Comparison of ENCODE assay signal across 1 cellular context in genomic region chr12:14263742-14264141, GRCh38.
TF ChIP-seq lines count a peak whose summit lies in the region.

No MANE protein-coding gene starts in this region.

TF ChIP-seq in HepG2, 621 proteins besides CTCF, POLR2A, EP300 and RAD21 (continued from another document and continues in another):
- no peak for TF ChIP-seq ZNF20 (CRISPR knock-in tag; IDR thresholded peaks at IDR 0.05)
- no peak for TF ChIP-seq ZIK1 (CRISPR knock-in tag; IDR thresholded peaks at IDR 0.05; ENCODE audit: borderline replicate concordance, low read depth)
- TF ChIP-seq SP2 (CRISPR knock-in tag; IDR thresholded peaks at IDR 0.05), result no peak
- TF ChIP-seq SIX1 (CRISPR knock-in tag; IDR thresholded peaks at IDR 0.05; ENCODE audit: borderline replicate concordance), result peak; percentile 96; the same call in 1 of the 2 replicates
- no peak for TF ChIP-seq ZBTB14 (CRISPR knock-in tag; IDR thresholded peaks at IDR 0.05)
- no peak for TF ChIP-seq GZF1 (CRISPR knock-in tag; IDR thresholded peaks at IDR 0.05)
- no peak for TF ChIP-seq ZNF343 (CRISPR knock-in tag; IDR thresholded peaks at IDR 0.05)
- no peak for TF ChIP-seq ZNF572 (CRISPR knock-in tag; IDR thresholded peaks at IDR 0.05)
- no peak for TF ChIP-seq ZNF556 (CRISPR knock-in tag; IDR thresholded peaks at IDR 0.05; ENCODE audit: borderline replicate concordance)
- no peak for TF ChIP-seq ZFP37 (CRISPR knock-in tag; IDR thresholded peaks at IDR 0.05; ENCODE audit: borderline replicate concordance)
- no peak for TF ChIP-seq ZNF563 (CRISPR knock-in tag; IDR thresholded peaks at IDR 0.05)
- TF ChIP-seq ZNF317 (CRISPR knock-in tag; IDR thresholded peaks at IDR 0.05), result no peak
- TF ChIP-seq FOXA3 (CRISPR knock-in tag; IDR thresholded peaks at IDR 0.05), result peak; percentile 30; the same call in 1 of the 2 replicates
- TF ChIP-seq ZNF720 (CRISPR knock-in tag; IDR thresholded peaks at IDR 0.05), result no peak
- no peak for TF ChIP-seq NPAS2 (CRISPR knock-in tag; IDR thresholded peaks at IDR 0.05; ENCODE audit: borderline replicate concordance)
- no peak for TF ChIP-seq CEBPB (IDR thresholded peaks at IDR 0.05; ENCODE audit: borderline replicate concordance, low read depth, low read length)
- TF ChIP-seq KLF6 (CRISPR knock-in tag; IDR thresholded peaks at IDR 0.05), result no peak
- no peak for TF ChIP-seq ZNF280D (CRISPR knock-in tag; IDR thresholded peaks at IDR 0.05)
- no peak for TF ChIP-seq SAFB2 (CRISPR knock-in tag; IDR thresholded peaks at IDR 0.05; ENCODE audit: borderline replicate concordance, low read depth)
- no peak for TF ChIP-seq ZNF781 (CRISPR knock-in tag; IDR thresholded peaks at IDR 0.05; ENCODE audit: borderline replicate concordance, not compliant biosample characterization)
- no peak for TF ChIP-seq TIGD3 (CRISPR knock-in tag; IDR thresholded peaks at IDR 0.05; ENCODE audit: borderline replicate concordance)
- no peak for TF ChIP-seq RFX3 (CRISPR knock-in tag; IDR thresholded peaks at IDR 0.05)
- TF ChIP-seq ARID4A (CRISPR knock-in tag; IDR thresholded peaks at IDR 0.05; ENCODE audit: borderline replicate concordance), result no peak
- peak; percentile 95 for TF ChIP-seq SIX4 (CRISPR knock-in tag; IDR thresholded peaks at IDR 0.05)
- TF ChIP-seq TCF7 (IDR thresholded peaks at IDR 0.05; ENCODE audit: low read depth), result peak; percentile 27; the same call in 1 of the 2 replicates
- TF ChIP-seq ZNF513 (CRISPR knock-in tag; conservative IDR thresholded peaks at IDR 0.05), result no peak
- TF ChIP-seq BCL6 (CRISPR knock-in tag; IDR thresholded peaks at IDR 0.05), result peak; percentile 82
- no peak for TF ChIP-seq ZNF75D (CRISPR knock-in tag; IDR thresholded peaks at IDR 0.05; ENCODE audit: borderline replicate concordance)
- TF ChIP-seq MEIS1 (CRISPR knock-in tag; IDR thresholded peaks at IDR 0.05; ENCODE audit: borderline replicate concordance), result no peak
- no peak for TF ChIP-seq ZGPAT (CRISPR knock-in tag; IDR thresholded peaks at IDR 0.05)
- TF ChIP-seq MIER2 (CRISPR knock-in tag; IDR thresholded peaks at IDR 0.05), result no peak
- TF ChIP-seq SOX13 (IDR thresholded peaks at IDR 0.05), result no peak
- peak in 1 of 2 experiments; percentile 43; a peak in 1 of 4 replicates for TF ChIP-seq SOX13 (CRISPR knock-in tag; conservative IDR thresholded peaks at IDR 0.05 in 1 of 2, IDR thresholded peaks at IDR 0.05 in 1 of 2)
- no peak for TF ChIP-seq ATF3 (CRISPR knock-in tag; IDR thresholded peaks at IDR 0.05)
- TF ChIP-seq U2AF1 (optimal IDR thresholded peaks at IDR 0.05; ENCODE audit: low read depth, low read length), result no peak
- TF ChIP-seq ZBTB40 (IDR thresholded peaks at IDR 0.05), result no peak
- TF ChIP-seq ZBTB40 (CRISPR knock-in tag; IDR thresholded peaks at IDR 0.05), result no peak
